In genomic region chr10:33939892-33940291, GRCh38 we compare ENCODE assay signal across 30 cellular contexts.
DNase-seq lines count a peak whose midpoint lies in the region; ATAC-seq and TF ChIP-seq lines count a peak whose summit lies in the region.
"Had no signal": no experiment of that assay in that cellular context is flagged by ENCODE, and none has a peak within 500 bp of the region (broad histone marks: within the 10 kb centered on the region; RNA-seq: fewer than 3 reads in every experiment).

No MANE protein-coding gene starts in this region.

- no peak overlapping the region for H3K4me3 ChIP-seq in H7 (ENCODE audit: insufficient read depth, low read depth, low read length)
- no peak overlapping the region for H3K4me3 ChIP-seq in breast epithelium
- H3K4me3 ChIP-seq: BLaER1, esophagus squamous epithelium, K562, skin epidermis, suprapubic skin, upper lobe of left lung had no signal

- H3K27me3 ChIP-seq in H7 (ENCODE audit: control insufficient read depth, insufficient read depth, low read length): no peaks in the 10 kb centered on the region
- H3K27me3 ChIP-seq in breast epithelium: no peaks in the 10 kb centered on the region
- H3K27me3 ChIP-seq: BLaER1, suprapubic skin, upper lobe of left lung had no signal

- peak overlapping the region; percentile 26 to 38 for H3K27ac ChIP-seq in breast epithelium
- H3K27ac ChIP-seq: BLaER1, esophagus squamous epithelium, parathyroid adenoma, skin epidermis, suprapubic skin, upper lobe of left lung had no signal

- H3K9me3 ChIP-seq in breast epithelium: no peaks in the 10 kb centered on the region
- H3K9me3 ChIP-seq: BLaER1, esophagus squamous epithelium, suprapubic skin, upper lobe of left lung had no signal

- no peak for TF ChIP-seq POLR2A in breast epithelium (IDR thresholded peaks at IDR 0.05)

- DNase-seq in H7 (peak; percentile 6), NCI-H510A (lab: John Stamatoyannopoulos, UW) (peak; percentile 8), breast epithelium (ENCODE audit: low spot score in 2 of 2) (peak in 1 of 2 donors; percentile 63), islet precursor cell (peak; percentile 57), NCI-H446 (lab: John Stamatoyannopoulos, UW) (no peak), EL (no peak), SK-N-DZ (ENCODE audit: low spot score) (no peak)
- DNase-seq: activated CD4-positive, alpha-beta memory T cell treated with anti-CD3 and anti-CD28 coated beads for 36 hours; activated CD4-positive, alpha-beta T cell treated with anti-CD3 and anti-CD28 coated beads for 1 hour; activated naive CD4-positive, alpha-beta T cell treated with Interleukin-2 at 50 U/mL for 16 hours; activated T-cell treated with anti-CD3 and anti-CD28 coated beads, Interleukin-2, amount 50 U/mL, for 72 hours; dermis blood vessel endothelial cell; esophagus squamous epithelium; foreskin melanocyte; GDM1; HFFc6; left colon; NCI-H1092 treated with DMSO at 0.1 percent for 48 hours; NCI-H2029 treated with DMSO at 0.1 percent for 48 hours; NK-92 treated with Interleukin-12 subunit alpha and Interleukin-12 subunit beta, amount 100 ng/mL, for 24 hours; Right ventricle myocardium superior; stimulated activated naive CD4-positive, alpha-beta T cell; T-helper 17 cell; upper lobe of left lung had no signal

- H3K4me1 ChIP-seq in breast epithelium: no peaks in the 10 kb centered on the region
- H3K4me1 ChIP-seq: BLaER1, parathyroid adenoma, suprapubic skin, upper lobe of left lung had no signal

- intact Hi-C loops in breast epithelium (cut with DNase I; ENCODE audit: low total_unique reads): loop anchor here (5.0 kb wide), 1 partner anchor 653 kb away; no protein-coding TSS in a partner anchor

- no peak for TF ChIP-seq CTCF in breast epithelium (IDR thresholded peaks at IDR 0.05)

- no peaks in the 10 kb centered on the region for H3K36me3 ChIP-seq in H7 (replicated peaks; ENCODE audit: control insufficient read depth, insufficient read depth, low read length)
- H3K36me3 ChIP-seq in breast epithelium: no peaks in the 10 kb centered on the region
- H3K36me3 ChIP-seq: BLaER1, esophagus squamous epithelium, suprapubic skin, upper lobe of left lung had no signal

- ATAC-seq in HG03521 (IDR thresholded peaks at IDR 0.05; ENCODE audit: unreplicated experiment): no peak
- ATAC-seq: activated T-cell treated with anti-CD3 and anti-CD28 coated beads, Interleukin-2, amount 50 U/mL, for 72 hours; K562; left colon; T-helper 17 cell had no signal

Comparison
In these comparisons a context has a peak if more than half of its experiments do, and no peak if none do; other contexts are left out.
1. DNase-seq: peak in H7 (single experiment), NCI-H510A (single experiment) and islet precursor cell (single experiment); none in NCI-H446 (0 of 2), EL (single experiment) and SK-N-DZ (single experiment).